Comparison of ENCODE assay signal across 36 cellular contexts in the genomic region with DNA sequence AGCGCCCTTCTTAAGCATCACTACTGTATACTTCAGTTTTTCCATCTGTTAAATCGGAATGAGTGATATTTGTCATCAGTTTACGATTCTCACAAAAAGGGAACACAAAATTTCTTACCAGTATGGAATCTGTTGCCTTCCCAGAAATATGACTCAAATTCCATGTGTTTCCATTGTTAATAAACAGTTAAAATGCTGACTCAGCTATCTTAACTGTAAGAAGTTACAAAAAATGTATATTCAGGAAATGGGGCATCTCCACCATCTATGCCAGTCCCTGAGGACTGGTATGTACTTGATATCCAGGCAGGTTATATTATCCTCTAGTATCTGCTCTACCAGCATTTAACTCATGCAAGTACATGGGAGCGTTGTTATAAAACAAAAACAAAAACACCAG.
"Had no signal": no experiment of that assay in that cellular context is flagged by ENCODE, and none has a peak within 500 bp of the region (broad histone marks: within the 10 kb centered on the region; RNA-seq: fewer than 3 reads in every experiment).

No MANE protein-coding gene starts in this region.

- H3K27me3 ChIP-seq: Peyer's patch, SJSA1 had no signal

- H3K4me2 ChIP-seq: SK-N-SH had no signal

- DNase-seq: activated CD4-positive, alpha-beta memory T cell treated with anti-CD3 and anti-CD28 coated beads, Interleukin-2, amount 10 ng/mL, durations not matched to agents 7 days and 5 days; activated CD4-positive, alpha-beta T cell treated with anti-CD3 and anti-CD28 coated beads for 1 hour; activated CD4-positive, alpha-beta T cell treated with anti-CD3 and anti-CD28 coated beads for 48 hours; activated CD4-positive, CD25-positive, alpha-beta regulatory T cell; activated CD8-positive, alpha-beta memory T cell treated with anti-CD3 and anti-CD28 coated beads for 24 hours; activated CD8-positive, alpha-beta memory T cell treated with anti-CD3 and anti-CD28 coated beads, Interleukin-2, amount 10 ng/mL, durations not matched to agents 7 days and 5 days; activated CD8-positive, alpha-beta memory T cell treated with anti-CD3 and anti-CD28 coated beads, Interleukin-2, amount 50 U/mL, for 48 hours; activated effector memory CD4-positive, alpha-beta T cell treated with Interleukin-2 at 50 U/mL for 16 hours; activated naive CD4-positive, alpha-beta T cell treated with anti-CD3 and anti-CD28 coated beads, Interleukin-2, amount 10 ng/mL, durations not matched to agents 7 days and 5 days; activated naive CD8-positive, alpha-beta T cell treated with anti-CD3 and anti-CD28 coated beads, Interleukin-2, amount 50 U/mL, for 24 hours; activated T-cell treated with anti-CD3 and anti-CD28 coated beads, Interleukin-2, amount 50 U/mL, for 48 hours; anterior cingulate cortex; central memory CD4-positive, alpha-beta T cell; Karpas-422; NCI-H1105; NCI-H1417 treated with DMSO at 0.1 percent for 48 hours; NCI-H187 treated with DMSO at 0.1 percent for 48 hours; NCI-H2081; NCI-H2171 treated with DMSO at 0.1 percent for 48 hours; NCI-H2227 treated with DMSO at 0.1 percent for 48 hours; NCI-H446; NCI-H510A treated with DMSO at 0.1 percent for 48 hours; NCI-H526 treated with DMSO at 0.1 percent for 48 hours; NCI-H82; PC-3; Peyer's patch; RPMI8226; SHP77 treated with DMSO at 0.1 percent for 48 hours; SK-N-SH; SW 1271; T-helper 1 cell; T1000; WERI-Rb-1 had no signal

- H3K36me3 ChIP-seq: Peyer's patch, WERI-Rb-1 had no signal

- H3K4me3 ChIP-seq: Peyer's patch, SJSA1 had no signal

- H3K27me3 Mint-ChIP-seq: activated naive CD8-positive, alpha-beta T cell; activated naive CD8-positive, alpha-beta T cell treated with anti-CD3 and anti-CD28 coated beads, Interleukin-2, amount 50 U/mL, for 24 hours had no signal

- H3K9ac ChIP-seq: SK-N-SH had no signal

- H3K4me3 Mint-ChIP-seq: activated CD4-positive, alpha-beta memory T cell treated with anti-CD3 and anti-CD28 coated beads, Interleukin-2, amount 10 ng/mL, durations not matched to agents 7 days and 5 days; activated CD8-positive, alpha-beta memory T cell treated with anti-CD3 and anti-CD28 coated beads, Interleukin-2, amount 10 ng/mL, durations not matched to agents 7 days and 5 days; activated naive CD4-positive, alpha-beta T cell treated with anti-CD3 and anti-CD28 coated beads, Interleukin-2, amount 10 ng/mL, durations not matched to agents 7 days and 5 days; activated naive CD8-positive, alpha-beta T cell treated with anti-CD3 and anti-CD28 coated beads, Interleukin-2, amount 50 U/mL, for 24 hours had no signal

- ATAC-seq: activated CD8-positive, alpha-beta memory T cell treated with anti-CD3 and anti-CD28 coated beads, Interleukin-2, amount 10 ng/mL, durations not matched to agents 7 days and 5 days; activated naive CD8-positive, alpha-beta T cell treated with anti-CD3 and anti-CD28 coated beads, Interleukin-2, amount 50 U/mL, for 24 hours; PC-3 had no signal

- H3K27ac Mint-ChIP-seq: activated CD4-positive, alpha-beta memory T cell treated with anti-CD3 and anti-CD28 coated beads, Interleukin-2, amount 10 ng/mL, durations not matched to agents 7 days and 5 days; activated CD8-positive, alpha-beta memory T cell treated with anti-CD3 and anti-CD28 coated beads, Interleukin-2, amount 10 ng/mL, durations not matched to agents 7 days and 5 days; activated naive CD4-positive, alpha-beta T cell treated with anti-CD3 and anti-CD28 coated beads, Interleukin-2, amount 10 ng/mL, durations not matched to agents 7 days and 5 days; activated naive CD8-positive, alpha-beta T cell; activated naive CD8-positive, alpha-beta T cell treated with anti-CD3 and anti-CD28 coated beads, Interleukin-2, amount 50 U/mL, for 24 hours; brain had no signal

- H3K4me1 ChIP-seq: SJSA1 had no signal

- H3K9me3 ChIP-seq: Peyer's patch, SJSA1, SK-N-SH had no signal

- H3K27ac ChIP-seq: Peyer's patch, SJSA1, WERI-Rb-1 had no signal

- H3K9me3 Mint-ChIP-seq: activated naive CD8-positive, alpha-beta T cell treated with anti-CD3 and anti-CD28 coated beads, Interleukin-2, amount 50 U/mL, for 24 hours; brain had no signal
